1 cellular context compared by ENCODE assay signal in the genomic region with DNA sequence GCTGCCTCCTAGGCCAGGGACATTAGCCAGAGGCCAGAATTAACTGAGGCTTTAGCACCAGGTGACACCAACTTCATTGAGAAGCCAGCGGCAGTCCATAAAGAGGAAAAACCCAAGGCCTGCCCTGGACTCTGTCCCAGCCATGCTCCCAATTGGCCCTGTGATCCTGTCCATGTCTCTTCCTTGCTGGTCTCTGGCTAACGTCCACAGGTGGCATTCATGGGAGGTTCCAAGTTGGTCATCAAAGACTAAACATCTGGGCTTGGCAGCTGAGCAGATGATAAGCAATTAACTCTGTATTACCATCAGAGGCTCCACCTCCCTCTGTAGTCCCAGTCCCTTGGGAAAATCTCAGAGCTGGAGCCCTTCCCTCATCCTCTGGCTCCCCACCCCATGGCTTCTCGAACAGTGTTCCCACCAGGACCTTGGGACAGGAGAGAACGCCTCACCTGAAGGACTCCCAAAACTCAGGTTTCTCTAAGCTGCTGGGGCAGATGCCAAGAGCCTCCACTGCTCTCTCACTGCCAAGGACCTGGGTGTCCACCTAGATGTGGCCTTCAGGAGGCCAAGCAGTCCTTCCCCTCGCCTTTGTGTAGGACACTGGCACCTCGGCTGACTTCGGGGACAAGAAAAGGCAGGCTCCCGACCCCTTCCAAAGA.
TF ChIP-seq lines count a peak whose summit lies in the region.

No MANE protein-coding gene starts in this region.

TF ChIP-seq in HEK293T, 16 proteins besides CTCF, POLR2A, EP300 and RAD21:
- TF ChIP-seq SUZ12 (IDR thresholded peaks at IDR 0.05) (no peak), LEF1 (IDR thresholded peaks at IDR 0.05; ENCODE audit: borderline replicate concordance) (no peak), HDGF (IDR thresholded peaks at IDR 0.05; ENCODE audit: borderline replicate concordance) (no peak), FOXA1 (IDR thresholded peaks at IDR 0.05) (no peak), ARNT (IDR thresholded peaks at IDR 0.05) (no peak), FOXK2 (IDR thresholded peaks at IDR 0.05) (no peak), TARDBP (IDR thresholded peaks at IDR 0.05) (no peak), ELF4 (IDR thresholded peaks at IDR 0.05) (no peak), CTBP1 (IDR thresholded peaks at IDR 0.05; ENCODE audit: borderline replicate concordance) (no peak), FOXM1 (IDR thresholded peaks at IDR 0.05; ENCODE audit: borderline replicate concordance) (no peak), BHLHE40 (IDR thresholded peaks at IDR 0.05; ENCODE audit: borderline replicate concordance) (no peak), SP1 (IDR thresholded peaks at IDR 0.05) (no peak), NFRKB (IDR thresholded peaks at IDR 0.05) (no peak), PKNOX1 (IDR thresholded peaks at IDR 0.05) (no peak), ZNF384 (IDR thresholded peaks at IDR 0.05) (no peak), L3MBTL2 (conservative IDR thresholded peaks at IDR 0.05) (no peak)
